1 cellular context compared by ENCODE assay signal in genomic region chr17:68305132-68305531, GRCh38.
TF ChIP-seq lines count a peak whose summit lies in the region.

No MANE protein-coding gene starts in this region.

TF ChIP-seq in HepG2, 621 proteins besides CTCF, POLR2A, EP300 and RAD21:
- TF ChIP-seq ZNF3 (CRISPR knock-in tag; IDR thresholded peaks at IDR 0.05) (no peak), HOMEZ (CRISPR knock-in tag; IDR thresholded peaks at IDR 0.05; ENCODE audit: low read depth) (peak; percentile 89; the same call in 1 of the 2 replicates), KDM6A (CRISPR knock-in tag; IDR thresholded peaks at IDR 0.05; ENCODE audit: low read depth) (no peak), ZNF274 (CRISPR knock-in tag; IDR thresholded peaks at IDR 0.05) (no peak), FOXA3 (CRISPR knock-in tag; IDR thresholded peaks at IDR 0.05) (no peak), ESRRA (CRISPR knock-in tag; IDR thresholded peaks at IDR 0.05; ENCODE audit: low read depth) (no peak)
